In the genomic region with DNA sequence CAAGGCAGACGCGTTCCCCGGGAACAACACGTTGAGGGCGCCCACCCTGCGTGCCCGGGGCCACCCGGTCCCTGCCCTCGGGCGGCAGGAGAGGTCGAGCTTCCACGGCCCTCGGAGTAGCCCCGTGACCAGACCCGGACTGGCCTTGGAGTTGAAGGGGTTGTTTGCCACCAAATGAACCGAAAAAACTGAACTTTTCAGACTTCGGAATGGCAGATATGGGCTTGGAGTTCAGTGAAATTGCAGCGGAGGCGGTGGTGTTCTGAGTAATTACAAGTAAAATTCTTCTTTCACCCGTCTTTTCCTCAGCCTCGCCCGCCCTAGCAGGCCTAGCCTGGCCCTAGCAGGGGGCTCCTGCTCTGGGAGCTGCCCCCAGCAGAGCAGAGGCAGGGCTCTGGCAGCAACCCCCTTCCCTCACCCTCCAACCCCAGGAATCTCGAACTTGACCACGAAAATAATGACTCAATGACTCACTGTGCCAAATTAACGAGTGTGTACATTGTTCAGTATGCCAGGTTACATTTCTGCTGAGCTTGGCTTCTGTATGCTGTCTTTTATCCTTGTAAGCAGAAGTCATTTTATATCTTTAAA, we compare ENCODE assay signal across 1 cellular context.
TF ChIP-seq lines count a peak whose summit lies in the region.

No MANE protein-coding gene starts in this region.

TF ChIP-seq in GM12878, 131 proteins besides CTCF, POLR2A, EP300 and RAD21 (continued from another document):
- TF ChIP-seq, protein P1, sequence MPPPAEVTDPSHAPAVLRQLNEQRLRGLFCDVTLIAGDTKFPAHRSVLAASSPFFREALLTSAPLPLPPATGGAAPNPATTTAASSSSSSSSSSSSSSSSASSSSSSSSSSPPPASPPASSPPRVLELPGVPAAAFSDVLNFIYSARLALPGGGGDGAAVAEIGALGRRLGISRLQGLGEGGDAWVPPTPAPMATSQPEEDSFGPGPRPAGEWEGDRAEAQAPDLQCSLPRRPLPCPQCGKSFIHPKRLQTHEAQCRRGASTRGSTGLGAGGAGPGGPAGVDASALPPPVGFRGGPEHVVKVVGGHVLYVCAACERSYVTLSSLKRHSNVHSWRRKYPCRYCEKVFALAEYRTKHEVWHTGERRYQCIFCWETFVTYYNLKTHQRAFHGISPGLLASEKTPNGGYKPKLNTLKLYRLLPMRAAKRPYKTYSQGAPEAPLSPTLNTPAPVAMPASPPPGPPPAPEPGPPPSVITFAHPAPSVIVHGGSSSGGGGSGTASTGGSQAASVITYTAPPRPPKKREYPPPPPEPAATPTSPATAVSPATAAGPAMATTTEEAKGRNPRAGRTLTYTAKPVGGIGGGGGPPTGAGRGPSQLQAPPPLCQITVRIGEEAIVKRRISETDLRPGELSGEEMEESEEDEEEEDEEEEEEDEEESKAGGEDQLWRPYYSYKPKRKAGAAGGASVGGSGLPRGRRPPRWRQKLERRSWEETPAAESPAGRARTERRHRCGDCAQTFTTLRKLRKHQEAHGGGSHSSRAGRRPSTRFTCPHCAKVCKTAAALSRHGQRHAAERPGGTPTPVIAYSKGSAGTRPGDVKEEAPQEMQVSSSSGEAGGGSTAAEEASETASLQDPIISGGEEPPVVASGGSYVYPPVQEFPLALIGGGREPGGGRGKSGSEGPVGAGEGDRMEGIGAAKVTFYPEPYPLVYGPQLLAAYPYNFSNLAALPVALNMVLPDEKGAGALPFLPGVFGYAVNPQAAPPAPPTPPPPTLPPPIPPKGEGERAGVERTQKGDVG (CRISPR knock-in tag; IDR thresholded peaks at IDR 0.05): no peak
- TF ChIP-seq EZH2 (IDR thresholded peaks at IDR 0.05; ENCODE audit: borderline replicate concordance, control insufficient read depth, low read depth, low read length): 0 out of 2 replicates have a peak, but pooled peaks have one; percentile 32
- TF ChIP-seq, protein P2, sequence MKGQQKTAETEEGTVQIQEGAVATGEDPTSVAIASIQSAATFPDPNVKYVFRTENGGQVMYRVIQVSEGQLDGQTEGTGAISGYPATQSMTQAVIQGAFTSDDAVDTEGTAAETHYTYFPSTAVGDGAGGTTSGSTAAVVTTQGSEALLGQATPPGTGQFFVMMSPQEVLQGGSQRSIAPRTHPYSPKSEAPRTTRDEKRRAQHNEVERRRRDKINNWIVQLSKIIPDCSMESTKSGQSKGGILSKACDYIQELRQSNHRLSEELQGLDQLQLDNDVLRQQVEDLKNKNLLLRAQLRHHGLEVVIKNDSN (IDR thresholded peaks at IDR 0.05; ENCODE audit: borderline replicate concordance, extremely low read length, insufficient read depth, low read depth, low read length): no peak
- TF ChIP-seq, protein P3, sequence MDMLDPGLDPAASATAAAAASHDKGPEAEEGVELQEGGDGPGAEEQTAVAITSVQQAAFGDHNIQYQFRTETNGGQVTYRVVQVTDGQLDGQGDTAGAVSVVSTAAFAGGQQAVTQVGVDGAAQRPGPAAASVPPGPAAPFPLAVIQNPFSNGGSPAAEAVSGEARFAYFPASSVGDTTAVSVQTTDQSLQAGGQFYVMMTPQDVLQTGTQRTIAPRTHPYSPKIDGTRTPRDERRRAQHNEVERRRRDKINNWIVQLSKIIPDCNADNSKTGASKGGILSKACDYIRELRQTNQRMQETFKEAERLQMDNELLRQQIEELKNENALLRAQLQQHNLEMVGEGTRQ (IDR thresholded peaks at IDR 0.05; ENCODE audit: borderline replicate concordance, low read depth, low read length): no peak
TF ChIP-seq in GM12878: peak in this region for 1.
